In genomic region chr1:168760241-168760640, GRCh38 we compare ENCODE assay signal across 19 cellular contexts. TPM values are rescaled to one million over a fixed set of nuclear protein-coding genes. Genes with fewer than 3 reads are reported as not detected.
DNase-seq lines count a peak whose midpoint lies in the region; ATAC-seq, FAIRE-seq and TF ChIP-seq lines count a peak whose summit lies in the region.
"Had no signal": no experiment of that assay in that cellular context is flagged by ENCODE, and none has a peak within 500 bp of the region (broad histone marks: within the 10 kb centered on the region; RNA-seq: fewer than 3 reads in every experiment).

No MANE protein-coding gene starts in this region.

- H3K4me2 ChIP-seq in H1 (ENCODE audit: insufficient read depth in 1 of 2, low read depth in 2 of 2, low read length in 2 of 2) = no peak overlapping the region

- H3K4ac ChIP-seq in H1 (replicated peaks; ENCODE audit: insufficient read length, low read depth, low read length) = no peak overlapping the region

- TF ChIP-seq CTCF in heart left ventricle (IDR thresholded peaks at IDR 0.05) (no peak), left ventricle myocardium inferior (IDR thresholded peaks at IDR 0.05; ENCODE audit: borderline replicate concordance) (no peak), H1 (IDR thresholded peaks at IDR 0.05; ENCODE audit: control extremely low read depth in 1 of 3, insufficient read depth in 1 of 3, low read depth in 1 of 3, low read length in 3 of 3) (no peak), psoas muscle (IDR thresholded peaks at IDR 0.05) (no peak)

- no peak overlapping the region for H4K5ac ChIP-seq in H1 (ENCODE audit: insufficient read length, low read depth, low read length)

- H3K27me3 ChIP-seq in heart left ventricle (no peaks in the 10 kb centered on the region), left ventricle myocardium inferior (ENCODE audit: low read depth) (no peaks in the 10 kb centered on the region), H1 (replicated peaks in 1 of 4; ENCODE audit: control insufficient read depth in 3 of 4, extremely low read depth in 1 of 4, insufficient read depth in 3 of 4, low read length in 3 of 4) (no peaks in the 10 kb centered on the region), psoas muscle (ENCODE audit: insufficient read depth in 3 of 3, low read length in 2 of 3) (no peaks in the 10 kb centered on the region)

- H3K9me3 ChIP-seq in heart left ventricle (no peaks in the 10 kb centered on the region), left ventricle myocardium inferior (replicated peaks) (no peaks in the 10 kb centered on the region), H1 (ENCODE audit: insufficient read depth in 2 of 2, low read depth in 1 of 2, low read length in 1 of 2) (no peaks in the 10 kb centered on the region), psoas muscle (no peaks in the 10 kb centered on the region)
- H3K9me3 ChIP-seq: HAP-1 had no signal

- no peak overlapping the region for H2BK5ac ChIP-seq in H1 (ENCODE audit: low read depth, low read length)

- H2BK120ac ChIP-seq in H1 (replicated peaks; ENCODE audit: low read depth, low read length) = no peak overlapping the region

- H2AK5ac ChIP-seq in H1 (ENCODE audit: low read depth, low read length) = no peak overlapping the region

- no peak overlapping the region for H2BK20ac ChIP-seq in H1 (ENCODE audit: low read length)

- peak overlapping the region; percentile 51; the same call in 1 of the 2 replicates for H2AFZ ChIP-seq in H1 (ENCODE audit: low read length)
- H2AFZ ChIP-seq: GM23248 had no signal

- H3K9ac ChIP-seq in H1 (replicated peaks in 1 of 4; ENCODE audit: extremely low read depth in 1 of 4, low read depth in 3 of 4, low read length in 3 of 4) = no peak overlapping the region
- H3K9ac ChIP-seq: GM23248 had no signal

- H3K23me2 ChIP-seq in H1 (ENCODE audit: low read depth, low read length) = no peaks in the 10 kb centered on the region

- no peaks in the 10 kb centered on the region for H3K79me2 ChIP-seq in H1 (ENCODE audit: control insufficient read depth in 1 of 2, insufficient read depth in 2 of 2, low read length in 2 of 2)

- H3K23ac ChIP-seq in H1 (ENCODE audit: insufficient read length) = no peak overlapping the region

- H4K8ac ChIP-seq in H1 (ENCODE audit: extremely low read depth, insufficient read depth, low read length) = no peak overlapping the region

- TF ChIP-seq RAD21 in H1 (IDR thresholded peaks at IDR 0.05 in 1 of 2, conservative IDR thresholded peaks at IDR 0.05 in 1 of 2; ENCODE audit: low read depth in 2 of 2, low read length in 2 of 2) = no peak

- ATAC-seq in heart left ventricle (peak in 3 of 4 donors; percentile 48 to 59 (median 48)), psoas muscle (peak; percentile 19 to 84 (median 69)), HG02938 (IDR thresholded peaks at IDR 0.05; ENCODE audit: unreplicated experiment) (no peak), GM21360 (IDR thresholded peaks at IDR 0.05; ENCODE audit: unreplicated experiment) (no peak)

- H3K79me1 ChIP-seq in H1 (ENCODE audit: low read depth, low read length) = no peaks in the 10 kb centered on the region

- no peak for DNase-seq in heart left ventricle
- DNase-seq in left ventricle myocardium inferior = no peak
- DNase-seq in H1 (ENCODE audit: low read depth in 1 of 2, low spot score in 2 of 2) = no peak
- no peak for DNase-seq in psoas muscle
- DNase-seq: C1 segment of cervical spinal cord; Calu3; CD4-positive, alpha-beta memory T cell; COR-L47; DND-41; GM23248; HFFc6 had no signal

- no peak overlapping the region for H3K14ac ChIP-seq in H1 (ENCODE audit: insufficient read length)

- no peaks in the 10 kb centered on the region for H4K20me1 ChIP-seq in H1 (replicated peaks in 1 of 2; ENCODE audit: control insufficient read depth in 1 of 2, insufficient read depth in 2 of 2, low read length in 2 of 2)

- no peak overlapping the region for H3K56ac ChIP-seq in H1 (replicated peaks; ENCODE audit: insufficient read length, low read depth, low read length)

- H4K91ac ChIP-seq in H1 (replicated peaks; ENCODE audit: insufficient read length, low read length) = no peak overlapping the region

- intact Hi-C loops in heart left ventricle (cut with DNase I) = no loop called here
- intact Hi-C loops in left ventricle myocardium inferior (cut with micrococcal nuclease) = no loop called here
- intact Hi-C loops in psoas muscle (cut with DNase I) = no loop called here

- POLR2A ChIA-PET in H1 (lab: Charles Lee; ENCODE audit: partially characterized antibody) = no interaction called here

- no peak for FAIRE-seq in H1 (lab: Jason Lieb, UNC)
- FAIRE-seq: G401.6, GM12892, H54 had no signal

- TF ChIP-seq POLR2A in heart left ventricle (IDR thresholded peaks at IDR 0.05) = no peak
- no peak for TF ChIP-seq POLR2A in H1 (IDR thresholded peaks at IDR 0.05; ENCODE audit: control extremely low read depth in 1 of 2, low read depth in 2 of 2, low read length in 2 of 2)

- CTCF ChIA-PET in H1 (lab: Charles Lee; ENCODE audit: partially characterized antibody) = interaction anchor here (1.2 kb wide), 1 partner anchor 418 kb away, joined by 3 read pairs; no protein-coding TSS in a partner anchor

- no peak overlapping the region for H3K18ac ChIP-seq in H1 (ENCODE audit: extremely low read depth, low read length)

- peaks cover 0 to 6% (median 0%) of the 10 kb centered on the region in 12 donors for H3K4me1 ChIP-seq in heart left ventricle
- H3K4me1 ChIP-seq in left ventricle myocardium inferior = peaks cover 13% of the 10 kb centered on the region
- no peaks in the 10 kb centered on the region for H3K4me1 ChIP-seq in H1 (replicated peaks in 1 of 4; ENCODE audit: control insufficient read depth in 3 of 4, insufficient read depth in 4 of 4, low read length in 3 of 4)
- H3K4me1 ChIP-seq in psoas muscle = no peaks in the 10 kb centered on the region
- H3K4me1 ChIP-seq: HAP-1 had no signal

- H2BK15ac ChIP-seq in H1 (ENCODE audit: low read length) = no peak overlapping the region

- H3K36me3 ChIP-seq in heart left ventricle = no peaks in the 10 kb centered on the region
- H3K36me3 ChIP-seq in left ventricle myocardium inferior = no peaks in the 10 kb centered on the region
- no peaks in the 10 kb centered on the region for H3K36me3 ChIP-seq in H1 (ENCODE audit: control insufficient read depth in 2 of 4, insufficient read depth in 4 of 4, low read length in 3 of 4)
- H3K36me3 ChIP-seq in psoas muscle (ENCODE audit: insufficient read depth in 1 of 2, low read depth in 1 of 2) = no peaks in the 10 kb centered on the region
- H3K36me3 ChIP-seq: HAP-1 had no signal

- H3K4me3 ChIP-seq in heart left ventricle (no peak overlapping the region), left ventricle myocardium inferior (no peak overlapping the region), H1 (ENCODE audit: extremely low read depth in 1 of 4, insufficient read depth in 2 of 4, low read depth in 3 of 4, low read length in 4 of 4) (no peak overlapping the region), psoas muscle (no peak overlapping the region)
- H3K4me3 ChIP-seq: GM23248, HAP-1 had no signal

- 66 to 80% (median 74%) methylated on average over 2 of the region's 2 CpGs for WGBS in heart left ventricle, 4 donors
- WGBS in H1 (ENCODE audit: extremely low coverage in 1 of 2, insufficient coverage in 1 of 2, insufficient read length in 1 of 2, insufficient replicate concordance in 2 of 2, low coverage in 1 of 2, low lambda C conversion rate in 2 of 2, missing lambda C conversion rate in 1 of 2), 2 experiments = 92% methylated on average over 2 of the region's 2 CpGs; no CpG with 5 or more reads in 1 of the 2 experiments
- 32 to 59% (median 56%) methylated on average over 2 of the region's 2 CpGs for WGBS in psoas muscle, 3 donors

- H3K27ac ChIP-seq in heart left ventricle = no peak overlapping the region
- H3K27ac ChIP-seq in left ventricle myocardium inferior (replicated peaks) = no peak overlapping the region
- H3K27ac ChIP-seq in H1 (ENCODE audit: low read depth, low read length) = no peak overlapping the region
- H3K27ac ChIP-seq in psoas muscle = no peak overlapping the region
- H3K27ac ChIP-seq: GM23248 had no signal

- no peak for TF ChIP-seq EP300 in H1 (IDR thresholded peaks at IDR 0.05; ENCODE audit: borderline replicate concordance in 1 of 2, low read depth in 2 of 2, low read length in 2 of 2)

- H2BK12ac ChIP-seq in H1 (ENCODE audit: low read depth, low read length) = no peak overlapping the region

TF ChIP-seq in H1, 55 proteins besides CTCF, POLR2A, EP300 and RAD21 (continues in another document):
- TF ChIP-seq JUND (IDR thresholded peaks at IDR 0.05; ENCODE audit: low read length) (no peak), ATF3 (IDR thresholded peaks at IDR 0.05; ENCODE audit: insufficient read depth, low read depth, low read length) (no peak)

RNA-seq across cellular contexts. Expression of gene DPT, which starts 31.2 kb away (rescaled TPM):
- total RNA-seq in heart left ventricle (10 to 100 TPM; 20.5 to 74.1 (median 35.0) TPM), left ventricle myocardium inferior (45.6 TPM), psoas muscle (10 to 100 TPM in 2 of 4 donors, 1 to 10 TPM in 2; 8.5 to 39.4 (median 10.8) TPM)
- polyA plus RNA-seq in heart left ventricle (10 to 100 TPM; 15.1 to 67.6 TPM), H1 (2011; rRNA removed) (not detected in 2 replicates), psoas muscle (10 to 100 TPM in 1 of 3 donors, 1 to 10 TPM in 2; 8.5 to 15.8 (median 8.5) TPM)
- not detected in 2 replicates for total RNA-seq in H1 (2021; fragmentation: NEBNext Ultra II Directional; extraction: Animal tissue kit (Norgen Biotek cat#: 25700))
- polyA plus RNA-seq in H1 (2011; cell fraction: cytosol; rRNA removed) = not detected
- not detected for polyA plus RNA-seq in H1 (2011; cell fraction: nucleus; rRNA removed)
- polyA plus RNA-seq in H1 (2012, experiment 1 of 2) = not detected in 4 replicates
- polyA plus RNA-seq in H1 (2012, experiment 2 of 2) = not detected
- polyA plus RNA-seq in H1 (2013, experiment 1 of 2) = not detected
- not detected for polyA plus RNA-seq in H1 (2013, experiment 2 of 2)
- not detected in 2 replicates for polyA minus RNA-seq in H1 (2011; rRNA and poly(A)+ RNA removed)
- polyA minus RNA-seq in H1 (2011; cell fraction: cytosol; rRNA and poly(A)+ RNA removed) = not detected
- polyA minus RNA-seq in H1 (2011; cell fraction: nucleus; rRNA and poly(A)+ RNA removed) = not detected
- total RNA-seq: A172; A673; Calu3; CD4-positive, alpha-beta memory T cell; HFFc6 had no signal
- polyA plus RNA-seq: CD4-positive, alpha-beta memory T cell had no signal

Comparison
In these comparisons a context has a peak if more than half of its experiments do, and no peak if none do; other contexts are left out.
1. ATAC-seq: peak in heart left ventricle (3 of 4) and psoas muscle (4 of 4); none in HG02938 (single experiment) and GM21360 (single experiment).